8 cellular contexts compared by ENCODE assay signal in the genomic region with DNA sequence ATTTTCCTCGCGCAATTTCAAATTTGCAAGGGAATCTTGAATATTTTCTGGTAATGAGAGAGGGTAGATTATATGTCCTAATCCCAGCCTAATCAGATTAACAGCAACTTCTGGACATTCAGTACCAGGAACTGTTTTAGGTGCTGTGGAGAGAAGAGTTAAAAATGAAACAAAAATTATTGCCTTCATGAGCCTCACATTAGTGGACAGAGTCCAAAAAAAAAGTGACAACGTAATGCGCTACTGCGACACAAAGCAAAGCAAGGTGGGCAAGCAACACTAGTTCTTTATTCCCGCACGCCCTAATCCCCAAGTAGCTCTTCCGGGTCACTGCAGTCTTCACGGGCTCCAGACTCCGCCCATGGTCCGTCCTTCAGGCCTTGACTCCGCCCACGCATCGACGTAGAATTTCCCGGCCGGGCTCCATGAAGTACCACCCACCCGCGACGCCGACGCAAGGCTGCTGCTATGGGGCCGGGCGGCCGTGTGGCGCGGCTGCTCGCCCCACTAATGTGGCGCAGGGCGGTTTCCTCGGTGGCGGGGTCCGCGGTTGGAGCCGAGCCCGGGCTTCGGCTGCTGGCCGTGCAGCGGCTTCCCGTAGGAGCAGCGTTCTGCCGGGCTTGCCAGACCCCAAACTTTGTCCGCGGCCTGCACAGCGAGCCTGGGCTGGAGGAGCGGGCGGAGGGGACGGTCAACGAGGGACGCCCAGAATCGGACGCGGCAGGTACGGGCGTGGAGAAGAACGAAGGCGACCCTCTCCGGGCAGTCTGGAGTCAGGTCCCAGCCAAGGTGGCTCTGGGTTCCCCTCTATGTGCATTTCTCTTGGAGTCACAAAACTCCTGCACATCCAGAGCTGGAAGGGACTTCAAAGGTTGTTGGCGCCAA. TPM values are rescaled to one million over a fixed set of nuclear protein-coding genes. Genes with fewer than 3 reads are reported as not detected.
DNase-seq lines count a peak whose midpoint lies in the region; ATAC-seq, FAIRE-seq and TF ChIP-seq lines count a peak whose summit lies in the region.

A gene (plus strand): TSS at position 455 of the 885 bp plus-strand sequence. CDS start 14 bp downstream, at position 469.

- CTCF ChIA-PET in AG04449 (lab: Yijun Ruan, JAX): interaction anchor here (0.7 to 3.4 kb wide), 6 partner anchors 17 to 247 kb away, joined by 3 to 16 read pairs (median 6); no protein-coding TSS in a partner anchor

- 1 to 3% (median 2%) methylated on average over 59 of the region's 59 CpGs for WGBS in small intestine, 3 donors

- H3K27me3 ChIP-seq in bronchial epithelial cell (ENCODE audit: control insufficient read depth, insufficient read depth, low read length): no peaks in the 10 kb centered on the region
- H3K27me3 ChIP-seq in small intestine (ENCODE audit: control insufficient read depth in 2 of 2, insufficient read depth in 2 of 2, low read length in 2 of 2): no peaks in the 10 kb centered on the region

- TF ChIP-seq CTCF in AG04449 (IDR thresholded peaks at IDR 0.05; ENCODE audit: insufficient read depth, low read length, missing control alignments) (no peak), WI38 (IDR thresholded peaks at IDR 0.05; ENCODE audit: low read depth, low read length) (no peak), bronchial epithelial cell (IDR thresholded peaks at IDR 0.05; ENCODE audit: insufficient read depth, low read length, severe bottlenecking) (no peak)

- H3K9me3 ChIP-seq in small intestine (ENCODE audit: control insufficient read depth, low read depth): no peaks in the 10 kb centered on the region

- H3K27ac ChIP-seq in small intestine (ENCODE audit: low read depth in 1 of 2, low read length in 1 of 2): peak within 1 kb of the TSS in 1 of 2 donors; percentile 81

- peak; percentile 99 for ATAC-seq in GM18907 (IDR thresholded peaks at IDR 0.05; ENCODE audit: unreplicated experiment)
- peak; percentile 100 for ATAC-seq in HG03159 (IDR thresholded peaks at IDR 0.05; ENCODE audit: unreplicated experiment)

- H3K36me3 ChIP-seq in bronchial epithelial cell (ENCODE audit: control insufficient read depth, insufficient read depth, low read length) (peaks cover 1% of the 10 kb centered on the region), small intestine (ENCODE audit: control insufficient read depth in 2 of 2, insufficient read depth in 2 of 2, low read length in 2 of 2) (no peaks in the 10 kb centered on the region)

- POLR2A ChIA-PET in AG04449 (lab: Yijun Ruan, JAX): interaction anchor here (0.6 to 1.6 kb wide), 3 partner anchors 21 to 48 kb away, joined by 3 to 4 read pairs (median 3); no protein-coding TSS in a partner anchor

- H3K4me1 ChIP-seq in small intestine (ENCODE audit: control insufficient read depth in 2 of 2, insufficient read depth in 1 of 2, low read depth in 1 of 2, low read length in 1 of 2): peaks cover 0 to 15% of the 10 kb centered on the region in 2 donors

- peak within 1 kb of the TSS; percentile 91 for H3K4me3 ChIP-seq in AG04449 (ENCODE audit: low read depth, low read length)
- peak within 1 kb of the TSS; percentile 73 for H3K4me3 ChIP-seq in WI38 (ENCODE audit: low read depth, low read length)
- H3K4me3 ChIP-seq in bronchial epithelial cell (ENCODE audit: low read depth, low read length): peak within 1 kb of the TSS; percentile 97
- peak within 1 kb of the TSS; percentile 77 to 91 for H3K4me3 ChIP-seq in small intestine (ENCODE audit: low read depth in 1 of 2, low read length in 2 of 2)

- FAIRE-seq in bronchial epithelial cell (lab: Jason Lieb, UNC) (no peak), small intestine (lab: Jason Lieb, UNC) (no peak)

- DNase-seq in AG04449 (ENCODE audit: low read depth, low spot score) (peak; percentile 65), NCI-H2227 treated with DMSO at 0.1 percent for 48 hours (lab: John Stamatoyannopoulos, UW) (peak; percentile 92), bronchial epithelial cell (ENCODE audit: low read depth) (peak; percentile 93), iPS-NIHi11 (ENCODE audit: low spot score) (peak; percentile 96), small intestine (peak; percentile 98)

RNA-seq across cellular contexts. Expression of the gene that starts here (rescaled TPM):
- total RNA-seq in bronchial epithelial cell: 61.6 and 81.5 TPM in 2 replicates
- polyA plus RNA-seq in small intestine: 10 to 100 TPM; 35.3 to 42.7 (median 37.0) TPM
